ENCODE assay signal across 8 cellular contexts in the genomic region with DNA sequence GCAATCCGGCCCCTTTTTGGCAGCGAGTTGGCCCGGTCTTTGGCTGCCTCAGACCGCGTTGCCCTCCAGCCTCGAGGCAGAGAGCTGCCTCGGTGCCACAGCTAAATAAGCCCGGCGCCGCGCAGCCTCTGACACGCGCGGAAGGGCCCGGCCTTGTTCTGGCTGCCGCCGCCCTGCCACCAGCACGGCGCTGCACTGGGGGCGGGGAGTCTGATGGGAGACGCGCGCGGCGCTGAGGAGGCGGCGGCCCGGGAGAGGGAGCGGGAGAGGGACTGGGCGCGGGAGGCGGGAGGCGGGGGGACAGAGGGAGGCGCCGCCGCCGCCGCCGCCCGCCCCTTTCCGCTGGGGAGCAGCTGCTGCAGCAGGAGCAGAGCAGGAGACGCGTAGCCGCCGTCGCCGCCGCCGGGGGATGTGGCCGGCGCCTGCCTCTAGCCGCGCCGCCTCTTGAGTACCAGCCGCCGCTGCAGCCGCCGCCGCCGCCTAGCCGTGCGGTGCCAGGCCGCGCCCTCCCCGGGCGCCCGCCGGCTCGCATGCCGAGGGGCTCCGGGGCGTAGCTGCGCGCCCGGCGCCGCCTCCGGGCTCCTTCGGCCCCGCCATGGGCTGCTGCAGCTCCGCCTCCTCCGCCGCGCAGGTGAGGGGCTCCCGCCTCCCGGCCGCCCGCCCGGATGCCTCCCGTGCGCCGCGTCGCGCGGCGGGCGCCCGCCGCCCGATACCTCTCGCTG. TPM values are rescaled to one million over a fixed set of nuclear protein-coding genes. Genes with fewer than 3 reads are reported as not detected.
DNase-seq lines count a peak whose midpoint lies in the region; ATAC-seq and TF ChIP-seq lines count a peak whose summit lies in the region.

Gene SLC44A1 (plus strand): TSS at position 378 of the 722 bp plus-strand sequence. CDS start 218 bp downstream, at position 596.

- H3K27ac Mint-ChIP-seq in CD14-positive monocyte = peak within 1 kb of the TSS; percentile 89 to 97 (median 93)

- WGBS in right lobe of liver (ENCODE audit: insufficient coverage, low coverage, low lambda C conversion rate, missing lambda C conversion rate) = 0% methylated on average over 7 of the region's 102 CpGs

- peaks cover 0 to 27% (median 8%) of the 10 kb centered on the region in 4 donors for H3K4me1 ChIP-seq in right lobe of liver

- H3K4me3 Mint-ChIP-seq in CD14-positive monocyte = peak within 1 kb of the TSS; percentile 95 to 98

- peak; percentile 97 for TF ChIP-seq POLR2A in right lobe of liver (IDR thresholded peaks at IDR 0.05)

- DNase-seq in CD14-positive monocyte (ENCODE audit: low spot score) = peak; percentile 93
- peak; percentile 98 for DNase-seq in NCI-H748 (lab: John Stamatoyannopoulos, UW; ENCODE audit: unreplicated experiment)
- peak; percentile 92 to 94 for DNase-seq in activated CD4-positive, alpha-beta T cell treated with anti-CD3 and anti-CD28 coated beads, Interleukin-2, amount 50 U/mL, for 48 hours
- DNase-seq in dermis microvascular lymphatic vessel endothelial cell (ENCODE audit: low read depth in 2 of 2) = peak; percentile 65 to 95
- DNase-seq in right lobe of liver = peak; percentile 98 to 99 (median 99)
- peak; percentile 93 for DNase-seq in stimulated activated CD4-positive, alpha-beta T cell treated with anti-CD3 and anti-CD28 coated beads, Interleukin-4, amount 100 ng/mL, for 24 hours

- H3K36me3 Mint-ChIP-seq in CD14-positive monocyte = no peaks in the 10 kb centered on the region

- peak within 1 kb of the TSS; percentile 79 to 89 (median 87) for H3K27ac ChIP-seq in right lobe of liver

- no peak for TF ChIP-seq CTCF in CD14-positive monocyte (IDR thresholded peaks at IDR 0.05)
- TF ChIP-seq CTCF in right lobe of liver (IDR thresholded peaks at IDR 0.05) = peak in 1 of 4 donors; percentile 21

- intact Hi-C loops in CD14-positive monocyte (cut with micrococcal nuclease) = loop anchor here (2.0 to 10.0 kb wide), 3 partner anchors 50 to 320 kb away; partner anchors contain the start of gene ABCA1 (in 1 of the 2)
- intact Hi-C loops in right lobe of liver (cut with DNase I) = no loop called here

- H3K9me3 Mint-ChIP-seq in CD14-positive monocyte = peaks cover 0 to 2% (median 0%) of the 10 kb centered on the region in 7 donors

- peak within 1 kb of the TSS; percentile 68 to 81 (median 72) for H3K4me3 ChIP-seq in right lobe of liver

- no peaks in the 10 kb centered on the region for H3K27me3 ChIP-seq in right lobe of liver

- H3K27me3 Mint-ChIP-seq in CD14-positive monocyte (ENCODE audit: low read depth in 3 of 3) = peaks cover 0 to 8% (median 3%) of the 10 kb centered on the region in 3 donors

- ATAC-seq in GM19395 (IDR thresholded peaks at IDR 0.05; ENCODE audit: unreplicated experiment) = peak; percentile 85
- peak; percentile 78 for ATAC-seq in HG03558 (IDR thresholded peaks at IDR 0.05; ENCODE audit: extremely low read depth, unreplicated experiment)
- peak; percentile 92 to 99 (median 95) for ATAC-seq in right lobe of liver

- H3K9me3 ChIP-seq in right lobe of liver = no peaks in the 10 kb centered on the region

- H3K36me3 ChIP-seq in right lobe of liver = no peaks in the 10 kb centered on the region

- H3K4me1 Mint-ChIP-seq in CD14-positive monocyte = peaks cover 52% of the 10 kb centered on the region

RNA-seq across cellular contexts. Expression of gene SLC44A1, which starts in this region (rescaled TPM):
- 10 to 100 TPM; 46.5 to 52.1 TPM for polyA plus RNA-seq in CD14-positive monocyte
- 17.1 and 18.7 TPM in 2 replicates for total RNA-seq in dermis microvascular lymphatic vessel endothelial cell
- 10 to 100 TPM; 44.7 to 73.2 (median 50.1) TPM for total RNA-seq in right lobe of liver

Comparison
In these comparisons a context has a peak if more than half of its experiments do, and no peak if none do; other contexts are left out.
1. Peak in every context shown above with its lines: DNase-seq, ATAC-seq, H3K4me3 ChIP-seq and H3K27ac ChIP-seq.
2. intact Hi-C loops: an anchor here in CD14-positive monocyte (2.0 to 10.0 kb wide); none called in right lobe of liver.